33 cellular contexts compared by ENCODE assay signal in the genomic region with DNA sequence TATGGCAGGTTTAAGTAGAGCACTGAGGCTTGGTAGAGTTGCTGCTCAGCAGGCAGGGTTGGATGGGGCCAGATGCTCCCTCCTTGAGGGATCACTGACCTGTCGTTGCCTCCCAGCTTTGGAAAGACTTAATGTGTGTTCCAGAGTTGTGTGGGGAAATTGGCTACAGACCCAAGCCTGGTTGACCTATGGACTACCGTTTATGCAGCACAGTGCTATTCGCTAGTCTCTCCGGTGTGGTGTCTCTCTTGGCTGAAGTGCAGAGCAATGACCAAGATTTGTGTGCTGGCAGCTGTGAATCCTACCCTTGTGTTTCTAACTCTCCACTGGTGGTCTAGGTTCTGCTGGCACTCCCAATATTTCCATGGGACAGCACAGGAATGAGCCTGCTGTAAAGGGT. TPM values are rescaled to one million over a fixed set of nuclear protein-coding genes. Genes with fewer than 3 reads are reported as not detected.
"Had no signal": no experiment of that assay in that cellular context is flagged by ENCODE, and none has a peak within 500 bp of the region (broad histone marks: within the 10 kb centered on the region; RNA-seq: fewer than 3 reads in every experiment).

No MANE protein-coding gene starts in this region.

- H3K4me1 Mint-ChIP-seq: immature natural killer cell; mesothelial cell of epicardium; naive B cell; natural killer cell; nephron progenitor cell; neural progenitor cell; stimulated activated memory B cell treated with anti-CD40 and anti-IgM and Interleukin-4, amounts not matched to agents 10 μg/mL and 1 μg/mL and 100 μg/mL, for 72 hours had no signal

- H2AFZ ChIP-seq: neural progenitor cell had no signal

- DNase-seq: heart left ventricle; hippocampal formation; immature natural killer cell; kidney; left colon; left ventricle myocardium inferior; mesendoderm; naive B cell; natural killer cell; nephron progenitor cell; pancreas; retina; right cardiac atrium; sigmoid colon; stimulated activated CD4-positive, alpha-beta T cell treated with anti-CD3 and anti-CD28 coated beads, Interleukin-1b, Interleukin-23, amount 100 ng/mL, for 48 hours; stimulated activated CD4-positive, alpha-beta T cell treated with anti-CD3 and anti-CD28 coated beads, Interleukin-2, amount 100 ng/mL, for 48 hours; stimulated activated CD4-positive, alpha-beta T cell treated with anti-CD3 and anti-CD28 coated beads, Interleukin-4, amount 100 ng/mL, for 4 hours; stimulated activated CD8-positive, alpha-beta memory T cell treated with anti-CD3 and anti-CD28 coated beads, Interleukin-4, amount 100 ng/mL, for 48 hours; stimulated activated naive CD4-positive, alpha-beta T cell treated with Interleukin-2 at 50 U/mL for 16 hours; stimulated activated naive CD8-positive, alpha-beta T cell treated with anti-CD3 and anti-CD28 coated beads, Interleukin-15, amount 100 ng/mL, for 72 hours; substantia nigra; uterus had no signal

- H3K27me3 Mint-ChIP-seq: stimulated activated memory B cell treated with anti-CD40 and anti-IgM and Interleukin-4, amounts not matched to agents 10 μg/mL and 1 μg/mL and 100 μg/mL, for 72 hours had no signal

- H3K36me3 Mint-ChIP-seq: immature natural killer cell; mesothelial cell of epicardium; naive B cell; natural killer cell; neural progenitor cell; stimulated activated memory B cell treated with anti-CD40 and anti-IgM and Interleukin-4, amounts not matched to agents 10 μg/mL and 1 μg/mL and 100 μg/mL, for 72 hours; type B pancreatic cell had no signal

- ATAC-seq: heart left ventricle; left colon; natural killer cell; pancreas; right cardiac atrium; stimulated activated memory B cell treated with anti-CD40 and anti-IgM and Interleukin-4, amounts not matched to agents 10 μg/mL and 1 μg/mL and 100 μg/mL, for 72 hours; stimulated activated naive CD8-positive, alpha-beta T cell treated with anti-CD3 and anti-CD28 coated beads, Interleukin-15, amount 100 ng/mL, for 72 hours had no signal

- H3K9ac ChIP-seq: neural progenitor cell had no signal

- H3K36me3 ChIP-seq: heart left ventricle, left ventricle myocardium inferior, neural progenitor cell, pancreas, prostate gland, sigmoid colon, tibial nerve, uterus had no signal

- H3K27me3 ChIP-seq: neural progenitor cell, pancreas, sigmoid colon, tibial nerve, uterus had no signal

- H3K9me3 ChIP-seq: heart left ventricle, left ventricle myocardium inferior, pancreas, prostate gland, sigmoid colon, tibial nerve, uterus had no signal

- H3K4me1 ChIP-seq: heart left ventricle, left ventricle myocardium inferior, neural progenitor cell, pancreas, prostate gland, sigmoid colon, tibial nerve, uterus had no signal

- H3K27ac Mint-ChIP-seq: immature natural killer cell; mesothelial cell of epicardium; naive B cell; natural killer cell; nephron progenitor cell; neural progenitor cell; stimulated activated memory B cell treated with anti-CD40 and anti-IgM and Interleukin-4, amounts not matched to agents 10 μg/mL and 1 μg/mL and 100 μg/mL, for 72 hours; stimulated activated naive CD8-positive, alpha-beta T cell treated with anti-CD3 and anti-CD28 coated beads, Interleukin-15, amount 100 ng/mL, for 72 hours; type B pancreatic cell had no signal

- H3K4me3 Mint-ChIP-seq: immature natural killer cell; mesothelial cell of epicardium; naive B cell; natural killer cell; nephron progenitor cell; neural progenitor cell; stimulated activated memory B cell treated with anti-CD40 and anti-IgM and Interleukin-4, amounts not matched to agents 10 μg/mL and 1 μg/mL and 100 μg/mL, for 72 hours; stimulated activated naive CD8-positive, alpha-beta T cell treated with anti-CD3 and anti-CD28 coated beads, Interleukin-15, amount 100 ng/mL, for 72 hours; type B pancreatic cell had no signal

- H3K4me2 ChIP-seq: neural progenitor cell, smooth muscle cell had no signal

- H3K9me3 Mint-ChIP-seq: mesothelial cell of epicardium; natural killer cell; nephron progenitor cell; neural progenitor cell; stimulated activated naive CD8-positive, alpha-beta T cell treated with anti-CD3 and anti-CD28 coated beads, Interleukin-15, amount 100 ng/mL, for 72 hours; type B pancreatic cell had no signal

- H3K27ac ChIP-seq: heart left ventricle, left ventricle myocardium inferior, neural progenitor cell, pancreas, prostate gland, sigmoid colon, tibial nerve, uterus had no signal

- H3K4me3 ChIP-seq: heart left ventricle, left ventricle myocardium inferior, lung, neural progenitor cell, pancreas, prostate gland, sigmoid colon, smooth muscle cell, tibial nerve, uterus had no signal

RNA-seq across cellular contexts. Expression of a gene that starts 29.8 kb away (rescaled TPM):
- total RNA-seq: kidney, left ventricle myocardium inferior, lower leg skin, osteoblast, right cardiac atrium, smooth muscle cell, ureter had no signal
- polyA plus RNA-seq: heart left ventricle, right cardiac atrium, smooth muscle cell had no signal
